In genomic region chr6:22147983-22148797, GRCh38 we compare ENCODE assay signal across 9 cellular contexts.
DNase-seq lines count a peak whose midpoint lies in the region; ATAC-seq, FAIRE-seq and TF ChIP-seq lines count a peak whose summit lies in the region.
"Had no signal": no experiment of that assay in that cellular context is flagged by ENCODE, and none has a peak within 500 bp of the region (broad histone marks: within the 10 kb centered on the region; RNA-seq: fewer than 3 reads in every experiment).

No MANE protein-coding gene starts in this region.

- H3K4me3 ChIP-seq in GM23338 = no peak overlapping the region
- peak overlapping the region in 1 of 2 donors; percentile 31 for H3K4me3 ChIP-seq in muscle layer of colon (ENCODE audit: low read depth in 1 of 2, low read length in 2 of 2)
- H3K4me3 ChIP-seq in sigmoid colon = no peak overlapping the region
- H3K4me3 ChIP-seq: ovary had no signal

- no peak for TF ChIP-seq EP300 in sigmoid colon (IDR thresholded peaks at IDR 0.05)

- H3K79me2 ChIP-seq in GM23338 (replicated peaks; ENCODE audit: insufficient read depth) = 0 out of 2 replicates have a peak, but pooled peaks cover 3% of the 10 kb centered on the region

- peak overlapping the region; percentile 36 for H3K27ac Mint-ChIP-seq in GM23338

- peaks cover 57% of the 10 kb centered on the region for H3K4me1 Mint-ChIP-seq in GM23338

- H3F3A ChIP-seq in GM23338 (replicated peaks; ENCODE audit: low read depth) = no peaks in the 10 kb centered on the region; the same call in 1 of the 2 replicates

- peak overlapping the region; percentile 14; the same call in 1 of the 2 replicates for H3K27ac ChIP-seq in GM23338 (ENCODE audit: low read depth)
- peak overlapping the region; percentile 91 for H3K27ac ChIP-seq in caudate nucleus (ENCODE audit: low read depth, low read length)
- peak overlapping the region; percentile 42 for H3K27ac ChIP-seq in muscle layer of colon (ENCODE audit: low read depth, low read length)
- H3K27ac ChIP-seq in sigmoid colon = peak overlapping the region in 2 of 4 donors; percentile 25 to 51
- H3K27ac ChIP-seq: ovary had no signal

- ATAC-seq in GM23338 = peak; percentile 22

- WGBS in sigmoid colon, 2 donors = 12 to 35% methylated on average over 7 of the region's 7 CpGs

- no peaks in the 10 kb centered on the region for H3K9me3 ChIP-seq in muscle layer of colon (ENCODE audit: low read length)
- no peaks in the 10 kb centered on the region for H3K9me3 ChIP-seq in sigmoid colon
- H3K9me3 ChIP-seq: ovary had no signal

- no peaks in the 10 kb centered on the region for H3K9me3 Mint-ChIP-seq in GM23338

- no peaks in the 10 kb centered on the region; the same call in 1 of the 2 replicates for H3K9me2 ChIP-seq in GM23338 (ENCODE audit: insufficient read depth)

- H3K27me3 ChIP-seq in GM23338 (ENCODE audit: insufficient read depth) = no peaks in the 10 kb centered on the region
- H3K27me3 ChIP-seq in muscle layer of colon (ENCODE audit: control insufficient read depth in 1 of 2, insufficient read depth in 2 of 2, low read length in 2 of 2) = no peaks in the 10 kb centered on the region
- H3K27me3 ChIP-seq in sigmoid colon = no peaks in the 10 kb centered on the region
- H3K27me3 ChIP-seq: ovary had no signal

- no peak overlapping the region for H3K9ac ChIP-seq in muscle layer of colon (ENCODE audit: low read length)

- no peak for TF ChIP-seq POLR2A in sigmoid colon (IDR thresholded peaks at IDR 0.05)

- H3K4me1 ChIP-seq in GM23338 (ENCODE audit: insufficient read depth) (peaks cover 49% of the 10 kb centered on the region), muscle layer of colon (ENCODE audit: insufficient read depth, low read length) (peaks cover 32% of the 10 kb centered on the region), sigmoid colon (peaks cover 0 to 56% (median 43%) of the 10 kb centered on the region in 4 donors)

- intact Hi-C loops in sigmoid colon (cut with DNase I) = loop anchor here (5.0 to 10.0 kb wide), 3 partner anchors 153 to 556 kb away; partner anchors contain the start of gene SOX4

- DNase-seq in GM23338 (ENCODE audit: low spot score) = peak; percentile 29
- peak; percentile 87 for DNase-seq in NCI-H510A (lab: John Stamatoyannopoulos, UW)
- DNase-seq in caudate nucleus (lab: John Stamatoyannopoulos, UW) = peak in 50 of 61 donors; percentile 4 to 73 (median 42)
- no peak for DNase-seq in SIG-M5 (lab: John Stamatoyannopoulos, UW)
- no peak for DNase-seq in sigmoid colon
- no peak for DNase-seq in OCI-M2 (lab: John Stamatoyannopoulos, UW; ENCODE audit: unreplicated experiment)
- no peak for DNase-seq in GM19239 (ENCODE audit: insufficient read length, low spot score)

- H3K27me3 Mint-ChIP-seq in GM23338 (ENCODE audit: insufficient read depth, low read depth, poor library complexity) = peaks cover 6% of the 10 kb centered on the region

- peak overlapping the region; percentile 59 for H3K4me2 ChIP-seq in GM23338

- no peaks in the 10 kb centered on the region for H4K20me1 ChIP-seq in GM23338 (replicated peaks; ENCODE audit: insufficient read depth)

- H3K36me3 ChIP-seq in GM23338 (ENCODE audit: insufficient read depth) = no peaks in the 10 kb centered on the region
- H3K36me3 ChIP-seq in muscle layer of colon (ENCODE audit: insufficient read depth, low read length) = no peaks in the 10 kb centered on the region
- no peaks in the 10 kb centered on the region for H3K36me3 ChIP-seq in sigmoid colon
- H3K36me3 ChIP-seq: ovary had no signal

- no peak for FAIRE-seq in GM19239 (lab: Jason Lieb, UNC)

- no peak overlapping the region for H2AFZ ChIP-seq in GM23338

- no peak overlapping the region for H3K4me3 Mint-ChIP-seq in GM23338

- no peaks in the 10 kb centered on the region; the same call in 2 of the 3 replicates for H3K36me3 Mint-ChIP-seq in GM23338 (ENCODE audit: low read depth)

- no peak for TF ChIP-seq CTCF in GM23338 (conservative IDR thresholded peaks at IDR 0.05; ENCODE audit: low read depth in 2 of 2)
- TF ChIP-seq CTCF in sigmoid colon (IDR thresholded peaks at IDR 0.05) = no peak

TF ChIP-seq in GM23338, 12 proteins besides CTCF, POLR2A, EP300 and RAD21:
- TF ChIP-seq STAT1 (IDR thresholded peaks at IDR 0.05; ENCODE audit: unreplicated experiment) (no peak), EZH2phosphoT487 (IDR thresholded peaks at IDR 0.05; ENCODE audit: unreplicated experiment) (no peak)

Comparison
In these comparisons a context has a peak if more than half of its experiments do, and no peak if none do; other contexts are left out.
1. DNase-seq: peak in GM23338 (single experiment), NCI-H510A (single experiment) and caudate nucleus (50 of 61); none in SIG-M5 (single experiment), sigmoid colon (single experiment), OCI-M2 (single experiment) and GM19239 (single experiment).